11 cellular contexts compared by ENCODE assay signal in the genomic region with DNA sequence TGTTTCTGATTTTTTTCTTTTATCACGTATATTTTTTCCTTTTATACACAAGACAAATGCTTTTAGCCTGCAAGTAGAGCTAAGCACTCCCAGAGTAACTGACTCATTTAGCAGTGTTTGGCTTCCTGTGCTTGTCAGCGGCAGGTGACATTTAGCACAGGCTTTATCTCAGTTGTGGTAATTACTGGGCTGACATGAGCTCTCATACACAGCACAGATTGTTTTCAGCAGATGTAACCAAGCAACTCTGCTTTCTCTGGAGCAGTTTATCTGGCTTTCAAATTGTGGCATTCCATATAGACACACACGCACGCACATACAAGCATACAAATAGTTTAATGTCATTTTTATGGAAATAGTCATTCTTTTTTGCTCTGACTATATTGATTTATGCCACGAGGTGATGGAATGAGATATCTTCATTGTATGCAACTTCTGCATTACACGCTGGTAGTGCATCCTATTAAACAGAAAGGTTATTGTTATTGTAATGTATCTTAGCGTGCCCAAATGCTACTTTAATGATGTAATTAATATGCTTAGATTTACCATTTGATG.
DNase-seq lines count a peak whose midpoint lies in the region; ATAC-seq and TF ChIP-seq lines count a peak whose summit lies in the region.
"Had no signal": no experiment of that assay in that cellular context is flagged by ENCODE, and none has a peak within 500 bp of the region (broad histone marks: within the 10 kb centered on the region; RNA-seq: fewer than 3 reads in every experiment).

No MANE protein-coding gene starts in this region.

- no peak overlapping the region for H3K4me3 ChIP-seq in osteoblast (ENCODE audit: insufficient read depth, low read length)
- no peak overlapping the region for H3K4me3 ChIP-seq in esophagus squamous epithelium
- H3K4me3 ChIP-seq in H7 (ENCODE audit: insufficient read depth, low read depth, low read length), result no peak overlapping the region

- no peaks in the 10 kb centered on the region for H3K36me3 ChIP-seq in osteoblast (ENCODE audit: insufficient read depth, low read length)
- H3K36me3 ChIP-seq in esophagus squamous epithelium, result no peaks in the 10 kb centered on the region
- H3K36me3 ChIP-seq in H7 (replicated peaks; ENCODE audit: control insufficient read depth, insufficient read depth, low read length), result no peaks in the 10 kb centered on the region

- CTCF ChIA-PET in HEK293T (lab: Yijun Ruan, JAX), result no interaction called here

- TF ChIP-seq POLR2A in esophagus squamous epithelium (IDR thresholded peaks at IDR 0.05), result no peak

- ATAC-seq in HG02763 (IDR thresholded peaks at IDR 0.05; ENCODE audit: unreplicated experiment), result no peak
- ATAC-seq: activated CD4-positive, alpha-beta T cell treated with anti-CD3 and anti-CD28 coated beads for 36 hours; left lobe of liver had no signal

- in situ Hi-C loops in KBM-7 (cut with MboI; ENCODE audit: low pct_unique_long_range_greater_than_20kb, low sequenced_read_pairs), result no loop called here

- H4K20me1 ChIP-seq in osteoblast (ENCODE audit: insufficient read depth, low read length), result no peaks in the 10 kb centered on the region

- H3K4me2 ChIP-seq in osteoblast (ENCODE audit: insufficient read depth, low read length), result no peak overlapping the region

- POLR2A ChIA-PET in HEK293T (lab: Yijun Ruan, JAX), result no interaction called here

- DNase-seq in HEK293T (ENCODE audit: extremely low spot score) (peak; percentile 28), NCI-H510A (lab: John Stamatoyannopoulos, UW) (peak; percentile 24), epithelial cell of prostate (ENCODE audit: low read depth, low spot score) (peak; percentile 34), osteoblast (ENCODE audit: insufficient read length, low spot score, missing footprints) (peak; percentile 37), esophagus squamous epithelium (lab: John Stamatoyannopoulos, UW) (no peak), H7 (no peak), KBM-7 (no peak)
- DNase-seq: activated CD4-positive, alpha-beta T cell treated with anti-CD3 and anti-CD28 coated beads for 36 hours; NCI-H446 had no signal

- WGBS in esophagus squamous epithelium, 2 donors, result 51 to 69% methylated on average over 7 of the region's 7 CpGs

- no peak overlapping the region for H2AFZ ChIP-seq in osteoblast (ENCODE audit: low read length)

- intact Hi-C loops in esophagus squamous epithelium (cut with DNase I), result no loop called here

- H3K79me2 ChIP-seq in osteoblast (ENCODE audit: insufficient read depth, low read length), result no peaks in the 10 kb centered on the region

- TF ChIP-seq CTCF in osteoblast (IDR thresholded peaks at IDR 0.05; ENCODE audit: extremely low read depth, low read depth, low read length), result no peak
- TF ChIP-seq CTCF in esophagus squamous epithelium (IDR thresholded peaks at IDR 0.05), result no peak

- H3K4me1 ChIP-seq in osteoblast (ENCODE audit: insufficient read depth, low read length) (no peaks in the 10 kb centered on the region), esophagus squamous epithelium (no peaks in the 10 kb centered on the region)

- H3K27ac ChIP-seq in epithelial cell of prostate, result no peak overlapping the region
- no peak overlapping the region for H3K27ac ChIP-seq in osteoblast (ENCODE audit: low read depth, low read length)
- no peak overlapping the region for H3K27ac ChIP-seq in esophagus squamous epithelium

- H3K9me3 ChIP-seq in osteoblast (ENCODE audit: low read depth, low read length) (no peaks in the 10 kb centered on the region), esophagus squamous epithelium (no peaks in the 10 kb centered on the region)

- H3K27me3 ChIP-seq in osteoblast (ENCODE audit: insufficient read depth, low read length) (no peaks in the 10 kb centered on the region), esophagus squamous epithelium (no peaks in the 10 kb centered on the region), H7 (ENCODE audit: control insufficient read depth, insufficient read depth, low read length) (no peaks in the 10 kb centered on the region)

TF ChIP-seq in HEK293T, 16 proteins besides CTCF, POLR2A, EP300 and RAD21:
- no peak for TF ChIP-seq FOXK2 (IDR thresholded peaks at IDR 0.05)
- no peak for TF ChIP-seq L3MBTL2 (conservative IDR thresholded peaks at IDR 0.05)
- TF ChIP-seq, protein P1, sequence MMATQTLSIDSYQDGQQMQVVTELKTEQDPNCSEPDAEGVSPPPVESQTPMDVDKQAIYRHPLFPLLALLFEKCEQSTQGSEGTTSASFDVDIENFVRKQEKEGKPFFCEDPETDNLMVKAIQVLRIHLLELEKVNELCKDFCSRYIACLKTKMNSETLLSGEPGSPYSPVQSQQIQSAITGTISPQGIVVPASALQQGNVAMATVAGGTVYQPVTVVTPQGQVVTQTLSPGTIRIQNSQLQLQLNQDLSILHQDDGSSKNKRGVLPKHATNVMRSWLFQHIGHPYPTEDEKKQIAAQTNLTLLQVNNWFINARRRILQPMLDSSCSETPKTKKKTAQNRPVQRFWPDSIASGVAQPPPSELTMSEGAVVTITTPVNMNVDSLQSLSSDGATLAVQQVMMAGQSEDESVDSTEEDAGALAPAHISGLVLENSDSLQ (IDR thresholded peaks at IDR 0.05), result peak; percentile 71
- TF ChIP-seq ARNT (IDR thresholded peaks at IDR 0.05), result 0 out of 2 replicates have a peak, but pooled peaks have one; percentile 31

Comparison
In these comparisons a context has a peak if more than half of its experiments do, and no peak if none do; other contexts are left out.
1. DNase-seq: peak in HEK293T (single experiment), NCI-H510A (single experiment), epithelial cell of prostate (single experiment) and osteoblast (single experiment); none in esophagus squamous epithelium (single experiment), H7 (single experiment) and KBM-7 (single experiment).